ENCODE assay signal across 18 cellular contexts in genomic region chr9:36584626-36585460, GRCh38. TPM values are rescaled to one million over a fixed set of nuclear protein-coding genes. Genes with fewer than 3 reads are reported as not detected.
A peak's percentile ranks its signal among the peaks of the same experiment; 100 is the strongest.
DNase-seq lines count a peak whose midpoint lies in the region; ATAC-seq, FAIRE-seq and TF ChIP-seq lines count a peak whose summit lies in the region.
"Had no signal": no experiment of that assay in that cellular context is flagged by ENCODE, and none has a peak within 500 bp of the region (broad histone marks: within the 10 kb centered on the region; RNA-seq: fewer than 3 reads in every experiment).

No MANE protein-coding gene starts in this region.

- peak overlapping the region; percentile 24 for H3K27ac Mint-ChIP-seq in osteocyte (ENCODE audit: unreplicated experiment)
- H3K27ac Mint-ChIP-seq in CD8-positive, alpha-beta T cell: no peak overlapping the region
- H3K27ac Mint-ChIP-seq: dendritic cell treated with granulocyte-macrophage colony-stimulating factor and Interleukin-4, amounts not matched to agents 40 ng/mL and 50 ng/mL, for 4 days; neural progenitor cell had no signal

- ATAC-seq in CD8-positive, alpha-beta T cell: no peak
- ATAC-seq: left lobe of liver had no signal

- H3K9me3 Mint-ChIP-seq in osteocyte (ENCODE audit: unreplicated experiment): no peaks in the 10 kb centered on the region
- H3K9me3 Mint-ChIP-seq in CD8-positive, alpha-beta T cell: no peaks in the 10 kb centered on the region
- H3K9me3 Mint-ChIP-seq: dendritic cell treated with granulocyte-macrophage colony-stimulating factor and Interleukin-4, amounts not matched to agents 40 ng/mL and 50 ng/mL, for 4 days; neural progenitor cell had no signal

- no peaks in the 10 kb centered on the region for H3K9me1 ChIP-seq in endothelial cell of umbilical vein (replicated peaks; ENCODE audit: control insufficient read depth, extremely low read depth, insufficient read depth, low read length)

- H3K9me3 ChIP-seq in GM23248 (ENCODE audit: low read depth) (no peaks in the 10 kb centered on the region), endothelial cell of umbilical vein (replicated peaks; ENCODE audit: control insufficient read depth, insufficient read depth, low read length) (no peaks in the 10 kb centered on the region), ascending aorta (no peaks in the 10 kb centered on the region)
- H3K9me3 ChIP-seq in CD8-positive, alpha-beta T cell (ENCODE audit: low read length): no peaks in the 10 kb centered on the region
- H3K9me3 ChIP-seq: thoracic aorta had no signal

- H3K4me3 ChIP-seq in GM23248 (0 out of 2 replicates have a peak overlapping the region, but pooled peaks have one; percentile 4), endothelial cell of umbilical vein (replicated peaks in 1 of 3; ENCODE audit: insufficient read depth in 1 of 3, low read depth in 1 of 3, low read length in 3 of 3) (no peak overlapping the region), ascending aorta (no peak overlapping the region)
- no peak overlapping the region for H3K4me3 ChIP-seq in CD8-positive, alpha-beta T cell (ENCODE audit: low read depth, low read length)
- H3K4me3 ChIP-seq: neural progenitor cell, thoracic aorta had no signal

- peaks cover 8% of the 10 kb centered on the region for H3K36me3 Mint-ChIP-seq in osteocyte (ENCODE audit: unreplicated experiment)
- H3K36me3 Mint-ChIP-seq in CD8-positive, alpha-beta T cell: no peaks in the 10 kb centered on the region

- DNase-seq in GM23248 (peak; percentile 85), OCI-M1 (lab: John Stamatoyannopoulos, UW) (peak; percentile 61), endothelial cell of umbilical vein (ENCODE audit: low read depth, low spot score) (no peak), osteocyte (ENCODE audit: extremely low spot score, unreplicated experiment) (peak; percentile 0), ecto neural progenitor cell (ENCODE audit: low spot score) (no peak), ascending aorta (ENCODE audit: low spot score in 2 of 2) (no peak), NCI-H510A treated with DMSO at 0.1 percent for 48 hours (lab: John Stamatoyannopoulos, UW) (no peak)
- DNase-seq in CD8-positive, alpha-beta T cell: no peak
- DNase-seq: NCI-H1092, NCI-H524, SHP77, small intestine had no signal

- CTCF ChIA-PET in endothelial cell of umbilical vein (lab: Charles Lee): interaction anchor here (1.6 kb wide), 1 partner anchor 178 kb away, joined by 4 read pairs; no protein-coding TSS in a partner anchor
- CTCF ChIA-PET in CD8-positive, alpha-beta T cell (lab: Charles Lee): interaction anchor here (0.8 to 1.4 kb wide), 3 partner anchors 8 to 13 kb away, joined by 3 to 4 read pairs (median 3); no protein-coding TSS in a partner anchor

- in situ Hi-C loops in GM23248 (cut with MboI): no loop called here

- dilution Hi-C loops in endothelial cell of umbilical vein (cut with MboI; ENCODE audit: extremely low pct_ligation_motif_present, low sequenced_read_pairs): no loop called here

- H3K27me3 Mint-ChIP-seq in osteocyte (ENCODE audit: unreplicated experiment): no peaks in the 10 kb centered on the region
- no peaks in the 10 kb centered on the region for H3K27me3 Mint-ChIP-seq in CD8-positive, alpha-beta T cell (ENCODE audit: low read depth)
- H3K27me3 Mint-ChIP-seq: dendritic cell treated with granulocyte-macrophage colony-stimulating factor and Interleukin-4, amounts not matched to agents 40 ng/mL and 50 ng/mL, for 4 days had no signal

- peaks cover 5% of the 10 kb centered on the region for H3K4me1 Mint-ChIP-seq in osteocyte (ENCODE audit: unreplicated experiment)
- H3K4me1 Mint-ChIP-seq in CD8-positive, alpha-beta T cell (ENCODE audit: low read depth): no peaks in the 10 kb centered on the region
- H3K4me1 Mint-ChIP-seq: neural progenitor cell had no signal

- H4K20me1 ChIP-seq in GM23248 (ENCODE audit: insufficient read depth) (no peaks in the 10 kb centered on the region), endothelial cell of umbilical vein (replicated peaks; ENCODE audit: control insufficient read depth, extremely low read depth, insufficient read depth, low read length) (no peaks in the 10 kb centered on the region)

- H3K36me3 ChIP-seq in GM23248 (ENCODE audit: low read depth): no peaks in the 10 kb centered on the region
- H3K36me3 ChIP-seq in endothelial cell of umbilical vein (ENCODE audit: control insufficient read depth in 2 of 2, extremely low read depth in 1 of 2, insufficient read depth in 2 of 2, low read length in 2 of 2): peaks cover 0 to 5% of the 10 kb centered on the region in 2 experiments
- no peaks in the 10 kb centered on the region for H3K36me3 ChIP-seq in ascending aorta
- no peaks in the 10 kb centered on the region for H3K36me3 ChIP-seq in CD8-positive, alpha-beta T cell (ENCODE audit: insufficient read depth, low read length)
- H3K36me3 ChIP-seq: thoracic aorta had no signal

- TF ChIP-seq POLR2A in endothelial cell of umbilical vein (IDR thresholded peaks at IDR 0.05; ENCODE audit: low read depth, low read length): no peak

- H3K27me3 ChIP-seq in GM23248 (replicated peaks; ENCODE audit: insufficient read depth): no peaks in the 10 kb centered on the region
- H3K27me3 ChIP-seq in endothelial cell of umbilical vein (ENCODE audit: control insufficient read depth in 2 of 2, insufficient read depth in 2 of 2, low read length in 2 of 2): no peaks in the 10 kb centered on the region
- H3K27me3 ChIP-seq in ascending aorta: no peaks in the 10 kb centered on the region
- H3K27me3 ChIP-seq in CD8-positive, alpha-beta T cell (ENCODE audit: insufficient read depth, low read length): no peaks in the 10 kb centered on the region
- H3K27me3 ChIP-seq: neural progenitor cell had no signal

- no TSS peak for BruUV-seq in endothelial cell of umbilical vein (replicated peaks; lab: Mats Ljungman, UMichigan)

- peaks cover 83% of the 10 kb centered on the region for H3K79me2 ChIP-seq in GM23248 (ENCODE audit: insufficient read depth)
- H3K79me2 ChIP-seq in endothelial cell of umbilical vein (ENCODE audit: control insufficient read depth, insufficient read depth, low read length): peaks cover 50% of the 10 kb centered on the region

- intact Hi-C loops in endothelial cell of umbilical vein (cut with micrococcal nuclease) (no loop called here), ascending aorta (cut with DNase I) (no loop called here)
- intact Hi-C loops in CD8-positive, alpha-beta T cell (cut with DNase I, micrococcal nuclease): no loop called here

- no peak overlapping the region for H3K4me3 Mint-ChIP-seq in osteocyte (ENCODE audit: unreplicated experiment)
- H3K4me3 Mint-ChIP-seq in CD8-positive, alpha-beta T cell: no peak overlapping the region
- H3K4me3 Mint-ChIP-seq: dendritic cell treated with granulocyte-macrophage colony-stimulating factor and Interleukin-4, amounts not matched to agents 40 ng/mL and 50 ng/mL, for 4 days; neural progenitor cell had no signal

- H3K9ac ChIP-seq in GM23248 (peak overlapping the region; percentile 13; the same call in 1 of the 2 replicates), endothelial cell of umbilical vein (replicated peaks; ENCODE audit: extremely low read depth, insufficient read depth, low read length) (no peak overlapping the region)
- H3K9ac ChIP-seq: neural progenitor cell had no signal

- peaks cover 8% of the 10 kb centered on the region for H3K4me1 ChIP-seq in GM23248 (ENCODE audit: insufficient read depth)
- peaks cover 5% of the 10 kb centered on the region for H3K4me1 ChIP-seq in endothelial cell of umbilical vein (ENCODE audit: control insufficient read depth, extremely low read depth, insufficient read depth, low read length)
- H3K4me1 ChIP-seq in ascending aorta: no peaks in the 10 kb centered on the region
- no peaks in the 10 kb centered on the region for H3K4me1 ChIP-seq in CD8-positive, alpha-beta T cell (ENCODE audit: insufficient read depth, low read length)
- H3K4me1 ChIP-seq: neural progenitor cell had no signal

- no peak for TF ChIP-seq CTCF in endothelial cell of umbilical vein (IDR thresholded peaks at IDR 0.05; ENCODE audit: extremely low read depth in 1 of 2, insufficient read depth in 1 of 2, low read depth in 1 of 2, low read length in 2 of 2)
- TF ChIP-seq CTCF in osteocyte (IDR thresholded peaks at IDR 0.05): no peak
- no peak for TF ChIP-seq CTCF in ascending aorta (IDR thresholded peaks at IDR 0.05)
- TF ChIP-seq CTCF in CD8-positive, alpha-beta T cell (IDR thresholded peaks at IDR 0.05): no peak

- peak overlapping the region; percentile 55 for H3K27ac ChIP-seq in GM23248
- H3K27ac ChIP-seq in endothelial cell of umbilical vein (ENCODE audit: insufficient read depth, low read depth, low read length): peak overlapping the region; percentile 51
- no peak overlapping the region for H3K27ac ChIP-seq in ascending aorta
- no peak overlapping the region for H3K27ac ChIP-seq in CD8-positive, alpha-beta T cell (ENCODE audit: low read depth, low read length)
- H3K27ac ChIP-seq: neural progenitor cell, thoracic aorta, VCaP had no signal

- peak overlapping the region; percentile 34 for H3K4me2 ChIP-seq in GM23248 (ENCODE audit: unreplicated experiment)
- H3K4me2 ChIP-seq in endothelial cell of umbilical vein (ENCODE audit: insufficient read depth, low read length): no peak overlapping the region
- H3K4me2 ChIP-seq: neural progenitor cell had no signal

- FAIRE-seq in endothelial cell of umbilical vein (lab: Jason Lieb, UNC): no peak
- FAIRE-seq: D721Med, small intestine had no signal

- no peak overlapping the region for H2AFZ ChIP-seq in GM23248
- no peak overlapping the region for H2AFZ ChIP-seq in endothelial cell of umbilical vein (ENCODE audit: low read depth, low read length)
- H2AFZ ChIP-seq: neural progenitor cell had no signal

- WGBS in GM23248 (ENCODE audit: low coverage in 1 of 2, low lambda C conversion rate in 2 of 2, missing lambda C conversion rate in 2 of 2), 2 experiments: 30 to 33% methylated on average over 5 of the region's 5 CpGs

- H3F3A ChIP-seq in GM23248 (ENCODE audit: insufficient read depth): peaks cover 7% of the 10 kb centered on the region

- no peaks in the 10 kb centered on the region for H3K9me2 ChIP-seq in GM23248 (ENCODE audit: insufficient read depth)

- POLR2A ChIA-PET in endothelial cell of umbilical vein (lab: Charles Lee): no interaction called here
- POLR2A ChIA-PET in CD8-positive, alpha-beta T cell (lab: Charles Lee): no interaction called here

RNA-seq across cellular contexts. Expression of gene MELK, which starts 12.1 kb away (rescaled TPM):
- total RNA-seq in GM23248 (2014; rRNA removed; shearing (Covaris generic)): 23.2 and 23.3 TPM in 2 replicates
- polyA plus RNA-seq in GM23248 (2016; fragmentation: Nextera tagmentation; extraction: Ambion mirVana) (24.5 and 24.7 TPM in 2 replicates), endothelial cell of umbilical vein (13.5 and 19.1 TPM in 2 replicates)
- total RNA-seq in endothelial cell of umbilical vein (47.8 and 52.1 TPM in 2 replicates), osteocyte (11.0 and 12.5 TPM in 2 replicates), ascending aorta (not detected)
- polyA plus RNA-seq in endothelial cell of umbilical vein (2011; cell fraction: cytosol; rRNA removed): 26.6 and 29.5 TPM in 2 replicates
- polyA plus RNA-seq in endothelial cell of umbilical vein (2011; cell fraction: nucleus; rRNA removed): 22.8 and 40.1 TPM in 2 replicates
- 19.5 and 40.9 TPM in 2 replicates for polyA plus RNA-seq in endothelial cell of umbilical vein (2012)
- polyA minus RNA-seq in endothelial cell of umbilical vein: 15.3 and 28.2 TPM in 2 replicates
- 43.0 TPM for polyA minus RNA-seq in endothelial cell of umbilical vein (2011; cell fraction: cytosol; rRNA and poly(A)+ RNA removed)
- polyA minus RNA-seq in endothelial cell of umbilical vein (2011; cell fraction: nucleus; rRNA and poly(A)+ RNA removed): 18.0 and 20.4 TPM in 2 replicates
- total RNA-seq in CD8-positive, alpha-beta T cell: under 1 TPM in 1 of 2 experiments, not detected in 1; 0.24 TPM

Comparison
In these comparisons a context has a peak if more than half of its experiments do, and no peak if none do; other contexts are left out.
1. DNase-seq: peak in GM23248 (single experiment), OCI-M1 (single experiment) and osteocyte (single experiment); none in endothelial cell of umbilical vein (single experiment), ecto neural progenitor cell (single experiment), ascending aorta (0 of 2), NCI-H510A treated with DMSO at 0.1 percent for 48 hours (single experiment) and CD8-positive, alpha-beta T cell (0 of 7).
2. H3K27ac ChIP-seq: peak in GM23248 (single experiment) and endothelial cell of umbilical vein (single experiment); none in ascending aorta (0 of 2) and CD8-positive, alpha-beta T cell (single experiment).